Comparison of ENCODE assay signal across 1 cellular context in the genomic region with DNA sequence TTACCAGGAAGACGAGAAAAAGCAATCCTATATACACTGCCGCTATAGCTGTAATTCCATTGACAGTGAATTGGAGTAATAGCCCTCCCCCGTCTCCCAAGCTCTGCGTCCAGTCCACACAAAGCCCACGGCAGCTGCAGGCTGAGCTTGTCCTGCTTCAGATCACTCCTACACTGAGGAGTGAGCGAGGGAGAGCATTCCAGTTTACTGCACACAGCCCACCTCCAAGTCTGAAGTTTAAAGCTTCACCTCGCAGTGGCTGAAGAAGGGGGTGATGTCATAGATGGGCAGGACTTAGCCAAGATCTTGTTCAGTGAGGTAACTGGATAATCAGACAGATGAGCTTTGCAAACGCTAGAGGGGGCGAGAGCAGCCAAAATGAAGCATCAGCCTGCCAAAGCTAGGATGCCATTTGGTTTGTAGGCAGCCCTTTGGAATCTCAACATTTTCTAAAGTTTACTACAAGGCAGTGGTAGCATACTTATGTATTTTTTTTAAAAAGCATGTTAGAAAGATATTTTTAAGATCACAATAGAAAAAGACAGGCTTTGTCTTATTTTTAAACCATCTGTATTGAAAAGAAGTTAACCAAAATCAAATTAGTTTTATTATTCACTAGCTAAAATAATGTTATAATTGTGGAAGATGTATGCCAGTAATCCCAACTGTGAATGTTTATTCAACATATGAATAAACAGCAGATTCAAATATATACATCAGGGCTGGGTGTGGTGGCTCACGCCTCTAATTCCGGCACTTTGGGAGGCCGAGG.
TF ChIP-seq lines count a peak whose summit lies in the region.

Gene FLRT3, minus strand, starts transcription at position 213 of the 772 bp plus-strand sequence. CDS start 10,106 bp downstream, outside the sequence.

TF ChIP-seq in HepG2, 621 proteins besides CTCF, POLR2A, EP300 and RAD21 (continued from another document and continues in another):
- TF ChIP-seq, protein P1, sequence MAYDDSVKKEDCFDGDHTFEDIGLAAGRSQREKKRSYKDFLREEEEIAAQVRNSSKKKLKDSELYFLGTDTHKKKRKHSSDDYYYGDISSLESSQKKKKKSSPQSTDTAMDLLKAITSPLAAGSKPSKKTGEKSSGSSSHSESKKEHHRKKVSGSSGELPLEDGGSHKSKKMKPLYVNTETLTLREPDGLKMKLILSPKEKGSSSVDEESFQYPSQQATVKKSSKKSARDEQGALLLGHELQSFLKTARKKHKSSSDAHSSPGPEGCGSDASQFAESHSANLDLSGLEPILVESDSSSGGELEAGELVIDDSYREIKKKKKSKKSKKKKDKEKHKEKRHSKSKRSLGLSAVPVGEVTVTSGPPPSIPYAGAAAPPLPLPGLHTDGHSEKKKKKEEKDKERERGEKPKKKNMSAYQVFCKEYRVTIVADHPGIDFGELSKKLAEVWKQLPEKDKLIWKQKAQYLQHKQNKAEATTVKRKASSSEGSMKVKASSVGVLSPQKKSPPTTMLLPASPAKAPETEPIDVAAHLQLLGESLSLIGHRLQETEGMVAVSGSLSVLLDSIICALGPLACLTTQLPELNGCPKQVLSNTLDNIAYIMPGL (CRISPR knock-in tag; IDR thresholded peaks at IDR 0.05; ENCODE audit: borderline replicate concordance in 1 of 2, low read depth in 1 of 2) = peak; percentile 49 to 92; a peak in 2 of 4 replicates
- peak; percentile 59 for TF ChIP-seq NFYB (CRISPR knock-in tag; IDR thresholded peaks at IDR 0.05)
- TF ChIP-seq MXD1 (CRISPR knock-in tag; IDR thresholded peaks at IDR 0.05) = no peak
- no peak for TF ChIP-seq TEF (CRISPR knock-in tag; IDR thresholded peaks at IDR 0.05)
- no peak for TF ChIP-seq ZFAT (CRISPR knock-in tag; conservative IDR thresholded peaks at IDR 0.05)
- peak; percentile 47; the same call in 1 of the 2 replicates for TF ChIP-seq CCDC6 (CRISPR knock-in tag; IDR thresholded peaks at IDR 0.05)
- no peak for TF ChIP-seq NPAS2 (CRISPR knock-in tag; IDR thresholded peaks at IDR 0.05; ENCODE audit: borderline replicate concordance)
- no peak for TF ChIP-seq ATRX (CRISPR knock-in tag; IDR thresholded peaks at IDR 0.05; ENCODE audit: borderline replicate concordance)
- TF ChIP-seq, protein P2, sequence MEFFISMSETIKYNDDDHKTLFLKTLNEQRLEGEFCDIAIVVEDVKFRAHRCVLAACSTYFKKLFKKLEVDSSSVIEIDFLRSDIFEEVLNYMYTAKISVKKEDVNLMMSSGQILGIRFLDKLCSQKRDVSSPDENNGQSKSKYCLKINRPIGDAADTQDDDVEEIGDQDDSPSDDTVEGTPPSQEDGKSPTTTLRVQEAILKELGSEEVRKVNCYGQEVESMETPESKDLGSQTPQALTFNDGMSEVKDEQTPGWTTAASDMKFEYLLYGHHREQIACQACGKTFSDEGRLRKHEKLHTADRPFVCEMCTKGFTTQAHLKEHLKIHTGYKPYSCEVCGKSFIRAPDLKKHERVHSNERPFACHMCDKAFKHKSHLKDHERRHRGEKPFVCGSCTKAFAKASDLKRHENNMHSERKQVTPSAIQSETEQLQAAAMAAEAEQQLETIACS (CRISPR knock-in tag; IDR thresholded peaks at IDR 0.05) = no peak
- TF ChIP-seq SMYD3 (CRISPR knock-in tag; IDR thresholded peaks at IDR 0.05) = peak; percentile 87
- TF ChIP-seq CSRNP1 (CRISPR knock-in tag; IDR thresholded peaks at IDR 0.05) = 0 out of 2 replicates have a peak, but pooled peaks have one; percentile 29
- no peak for TF ChIP-seq GTF2F1 (IDR thresholded peaks at IDR 0.05; ENCODE audit: low read length)
- TF ChIP-seq ZNF230 (CRISPR knock-in tag; IDR thresholded peaks at IDR 0.05) = 0 out of 2 replicates have a peak, but pooled peaks have one; percentile 67
- TF ChIP-seq ZNF644 (CRISPR knock-in tag; IDR thresholded peaks at IDR 0.05; ENCODE audit: low read depth) = peak; percentile 89; the same call in 1 of the 2 replicates
- peak; percentile 72 for TF ChIP-seq THAP11 (CRISPR knock-in tag; IDR thresholded peaks at IDR 0.05)
- TF ChIP-seq CREM (IDR thresholded peaks at IDR 0.05) = no peak; the same call in 1 of the 2 replicates
- no peak for TF ChIP-seq CREM (CRISPR knock-in tag; IDR thresholded peaks at IDR 0.05)
- TF ChIP-seq ZFP36 (IDR thresholded peaks at IDR 0.05; ENCODE audit: borderline replicate concordance, low read depth, low read length, partially characterized antibody) = no peak
- TF ChIP-seq FOSL2 (CRISPR knock-in tag; IDR thresholded peaks at IDR 0.05) = peak; percentile 79
- TF ChIP-seq ZNF34 (CRISPR knock-in tag; IDR thresholded peaks at IDR 0.05; ENCODE audit: borderline replicate concordance) = no peak
- TF ChIP-seq, protein P3, sequence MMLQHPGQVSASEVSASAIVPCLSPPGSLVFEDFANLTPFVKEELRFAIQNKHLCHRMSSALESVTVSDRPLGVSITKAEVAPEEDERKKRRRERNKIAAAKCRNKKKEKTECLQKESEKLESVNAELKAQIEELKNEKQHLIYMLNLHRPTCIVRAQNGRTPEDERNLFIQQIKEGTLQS (CRISPR knock-in tag; IDR thresholded peaks at IDR 0.05) = peak; percentile 78
- TF ChIP-seq SAP130 (CRISPR knock-in tag; IDR thresholded peaks at IDR 0.05; ENCODE audit: low read depth) = peak; percentile 69
- 0 out of 2 replicates have a peak, but pooled peaks have one; percentile 37 for TF ChIP-seq ZSCAN31 (CRISPR knock-in tag; IDR thresholded peaks at IDR 0.05; ENCODE audit: low read depth)
- no peak for TF ChIP-seq SOX6 (IDR thresholded peaks at IDR 0.05)
- peak; percentile 39; the same call in 1 of the 2 replicates for TF ChIP-seq SOX6 (CRISPR knock-in tag; IDR thresholded peaks at IDR 0.05)
- peak; percentile 94 for TF ChIP-seq ZMYM4 (CRISPR knock-in tag; IDR thresholded peaks at IDR 0.05)
- TF ChIP-seq, protein P4, sequence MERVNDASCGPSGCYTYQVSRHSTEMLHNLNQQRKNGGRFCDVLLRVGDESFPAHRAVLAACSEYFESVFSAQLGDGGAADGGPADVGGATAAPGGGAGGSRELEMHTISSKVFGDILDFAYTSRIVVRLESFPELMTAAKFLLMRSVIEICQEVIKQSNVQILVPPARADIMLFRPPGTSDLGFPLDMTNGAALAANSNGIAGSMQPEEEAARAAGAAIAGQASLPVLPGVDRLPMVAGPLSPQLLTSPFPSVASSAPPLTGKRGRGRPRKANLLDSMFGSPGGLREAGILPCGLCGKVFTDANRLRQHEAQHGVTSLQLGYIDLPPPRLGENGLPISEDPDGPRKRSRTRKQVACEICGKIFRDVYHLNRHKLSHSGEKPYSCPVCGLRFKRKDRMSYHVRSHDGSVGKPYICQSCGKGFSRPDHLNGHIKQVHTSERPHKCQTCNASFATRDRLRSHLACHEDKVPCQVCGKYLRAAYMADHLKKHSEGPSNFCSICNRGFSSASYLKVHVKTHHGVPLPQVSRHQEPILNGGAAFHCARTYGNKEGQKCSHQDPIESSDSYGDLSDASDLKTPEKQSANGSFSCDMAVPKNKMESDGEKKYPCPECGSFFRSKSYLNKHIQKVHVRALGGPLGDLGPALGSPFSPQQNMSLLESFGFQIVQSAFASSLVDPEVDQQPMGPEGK (CRISPR knock-in tag; IDR thresholded peaks at IDR 0.05) = no peak
- TF ChIP-seq HNRNPUL1 (IDR thresholded peaks at IDR 0.05; ENCODE audit: low read depth, low read length) = no peak
- no peak for TF ChIP-seq CBX2 (IDR thresholded peaks at IDR 0.05; ENCODE audit: low read depth, low read length)
- peak; percentile 65; the same call in 1 of the 2 replicates for TF ChIP-seq CBX2 (CRISPR knock-in tag; IDR thresholded peaks at IDR 0.05; ENCODE audit: low read depth)
- TF ChIP-seq JDP2 (CRISPR knock-in tag; IDR thresholded peaks at IDR 0.05; ENCODE audit: borderline replicate concordance) = no peak
- TF ChIP-seq KLF6 (CRISPR knock-in tag; IDR thresholded peaks at IDR 0.05) = peak; percentile 67; the same call in 1 of the 2 replicates
- peak; percentile 81; the same call in 1 of the 2 replicates for TF ChIP-seq ARID3A (IDR thresholded peaks at IDR 0.05; ENCODE audit: low read depth, low read length)
- no peak for TF ChIP-seq ZNF703 (CRISPR knock-in tag; IDR thresholded peaks at IDR 0.05; ENCODE audit: borderline replicate concordance)
- peak; percentile 43 for TF ChIP-seq RARA (CRISPR knock-in tag; IDR thresholded peaks at IDR 0.05)
- 0 out of 2 replicates have a peak, but pooled peaks have one; percentile 57 for TF ChIP-seq ARHGAP35 (CRISPR knock-in tag; IDR thresholded peaks at IDR 0.05; ENCODE audit: borderline replicate concordance)
- TF ChIP-seq, protein P5, sequence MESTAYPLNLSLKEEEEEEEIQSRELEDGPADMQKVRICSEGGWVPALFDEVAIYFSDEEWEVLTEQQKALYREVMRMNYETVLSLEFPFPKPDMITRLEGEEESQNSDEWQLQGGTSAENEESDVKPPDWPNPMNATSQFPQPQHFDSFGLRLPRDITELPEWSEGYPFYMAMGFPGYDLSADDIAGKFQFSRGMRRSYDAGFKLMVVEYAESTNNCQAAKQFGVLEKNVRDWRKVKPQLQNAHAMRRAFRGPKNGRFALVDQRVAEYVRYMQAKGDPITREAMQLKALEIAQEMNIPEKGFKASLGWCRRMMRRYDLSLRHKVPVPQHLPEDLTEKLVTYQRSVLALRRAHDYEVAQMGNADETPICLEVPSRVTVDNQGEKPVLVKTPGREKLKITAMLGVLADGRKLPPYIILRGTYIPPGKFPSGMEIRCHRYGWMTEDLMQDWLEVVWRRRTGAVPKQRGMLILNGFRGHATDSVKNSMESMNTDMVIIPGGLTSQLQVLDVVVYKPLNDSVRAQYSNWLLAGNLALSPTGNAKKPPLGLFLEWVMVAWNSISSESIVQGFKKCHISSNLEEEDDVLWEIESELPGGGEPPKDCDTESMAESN (CRISPR knock-in tag; conservative IDR thresholded peaks at IDR 0.05) = no peak
- TF ChIP-seq ZNF280B (CRISPR knock-in tag; IDR thresholded peaks at IDR 0.05; ENCODE audit: borderline replicate concordance) = no peak
- peak; percentile 52 for TF ChIP-seq KDM2A (CRISPR knock-in tag; IDR thresholded peaks at IDR 0.05; ENCODE audit: borderline replicate concordance, low read depth)
- TF ChIP-seq ZBTB38 (CRISPR knock-in tag; IDR thresholded peaks at IDR 0.05) = no peak
- no peak for TF ChIP-seq ZFX (CRISPR knock-in tag; IDR thresholded peaks at IDR 0.05; ENCODE audit: low read depth)
- no peak for TF ChIP-seq SOX13 (IDR thresholded peaks at IDR 0.05)
- TF ChIP-seq SOX13 (CRISPR knock-in tag; conservative IDR thresholded peaks at IDR 0.05 in 1 of 2, IDR thresholded peaks at IDR 0.05 in 1 of 2) = peak in 1 of 2 experiments; percentile 54; a peak in 2 of 4 replicates
- TF ChIP-seq MEIS1 (CRISPR knock-in tag; IDR thresholded peaks at IDR 0.05; ENCODE audit: borderline replicate concordance) = no peak
- TF ChIP-seq HBP1 (CRISPR knock-in tag; IDR thresholded peaks at IDR 0.05; ENCODE audit: low read depth) = 0 out of 2 replicates have a peak, but pooled peaks have one; percentile 50
- no peak for TF ChIP-seq BRCA1 (CRISPR knock-in tag; IDR thresholded peaks at IDR 0.05)
- TF ChIP-seq REPIN1 (CRISPR knock-in tag; IDR thresholded peaks at IDR 0.05; ENCODE audit: borderline replicate concordance, low read depth) = peak; percentile 74; the same call in 1 of the 2 replicates
